In genomic region chr10:18260308-18260971, GRCh38 we compare ENCODE assay signal across 1 cellular context.
TF ChIP-seq lines count a peak whose summit lies in the region.

No MANE protein-coding gene starts in this region.

TF ChIP-seq in IMR-90, 13 proteins besides CTCF, POLR2A, EP300 and RAD21 (continued from another document):
- TF ChIP-seq USF2 (IDR thresholded peaks at IDR 0.05; ENCODE audit: low read depth, low read length): no peak
- TF ChIP-seq ELK1 (IDR thresholded peaks at IDR 0.05; ENCODE audit: borderline replicate concordance, low read depth, low read length): no peak
- TF ChIP-seq NFE2L2 (IDR thresholded peaks at IDR 0.05; ENCODE audit: low read depth, low read length): no peak
- no peak for TF ChIP-seq SMC3 (IDR thresholded peaks at IDR 0.05; ENCODE audit: low read depth, low read length)
- TF ChIP-seq MAFK (IDR thresholded peaks at IDR 0.05; ENCODE audit: low read depth, low read length): no peak
- TF ChIP-seq CHD1 (IDR thresholded peaks at IDR 0.05; ENCODE audit: low read depth, low read length): no peak
- no peak for TF ChIP-seq MXI1 (IDR thresholded peaks at IDR 0.05; ENCODE audit: borderline replicate concordance, low read depth, low read length)
- TF ChIP-seq MAZ (IDR thresholded peaks at IDR 0.05; ENCODE audit: borderline replicate concordance, low read depth, low read length): no peak
- no peak for TF ChIP-seq CEBPB (IDR thresholded peaks at IDR 0.05; ENCODE audit: low read depth, low read length)
